12 cellular contexts compared by ENCODE assay signal in the genomic region with DNA sequence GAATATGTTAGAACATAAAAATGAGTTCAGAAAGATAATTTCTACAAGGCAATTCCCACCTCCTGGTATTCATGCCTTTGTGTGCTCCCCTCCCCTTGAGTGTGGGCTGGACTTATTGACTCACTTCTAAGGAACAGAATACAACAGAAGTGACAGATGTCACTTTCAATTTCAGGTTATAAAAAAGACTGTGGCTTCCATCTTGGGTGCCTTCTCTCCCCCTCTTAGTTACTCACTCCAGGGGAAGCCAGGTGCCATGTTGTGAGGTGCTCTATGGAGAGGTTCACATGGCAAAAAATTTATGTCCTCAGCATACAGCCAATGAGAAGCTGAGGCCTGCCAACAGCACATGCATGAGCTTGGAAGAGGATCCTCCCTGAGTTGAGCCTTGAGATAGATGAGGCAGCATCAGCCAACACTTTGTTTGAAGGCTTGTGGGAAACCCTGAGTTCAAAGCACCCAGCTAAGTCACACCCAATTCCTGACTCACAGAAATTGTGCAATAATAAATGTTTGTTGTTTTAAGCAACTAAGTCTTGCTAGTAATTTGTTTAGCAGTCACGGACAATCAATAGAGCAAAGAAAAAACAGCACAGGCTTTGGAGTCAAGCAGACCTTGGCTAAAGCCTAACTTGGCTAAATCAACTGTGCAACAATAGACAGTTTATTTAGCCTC.
DNase-seq lines count a peak whose midpoint lies in the region; ATAC-seq and TF ChIP-seq lines count a peak whose summit lies in the region.
"Had no signal": no experiment of that assay in that cellular context is flagged by ENCODE, and none has a peak within 500 bp of the region (broad histone marks: within the 10 kb centered on the region; RNA-seq: fewer than 3 reads in every experiment).

No MANE protein-coding gene starts in this region.

- DNase-seq in HCEC 1CT (peak; percentile 82), heart left ventricle (no peak), HAP-1 (ENCODE audit: low spot score in 2 of 2) (no peak), GM10266 (ENCODE audit: extremely low spot score) (no peak), AML-193 (lab: John Stamatoyannopoulos, UW) (no peak)
- no peak for DNase-seq in activated CD4-positive, CD25-positive, alpha-beta regulatory T cell (lab: John Stamatoyannopoulos, UW)
- DNase-seq: activated CD4-positive, alpha-beta T cell treated with anti-CD3 and anti-CD28 coated beads, Interleukin-2, amount 10 ng/mL, durations not matched to agents 24 days and 14 days; amygdala; midbrain had no signal

- no peaks in the 10 kb centered on the region for H3K36me3 ChIP-seq in ACC112 (ENCODE audit: insufficient read depth, low read length)
- H3K36me3 ChIP-seq in heart left ventricle = no peaks in the 10 kb centered on the region
- no peaks in the 10 kb centered on the region for H3K36me3 ChIP-seq in HAP-1 (replicated peaks)

- H3K9me3 ChIP-seq in heart left ventricle = peaks cover 0 to 6% (median 0%) of the 10 kb centered on the region in 12 donors
- no peaks in the 10 kb centered on the region for H3K9me3 ChIP-seq in HAP-1

- H3K27ac ChIP-seq in ACC112 (ENCODE audit: low read depth, low read length) (peak overlapping the region; percentile 78), heart left ventricle (peak overlapping the region in 5 of 12 donors; percentile 1 to 60 (median 25))

- peaks cover 25% of the 10 kb centered on the region for H3K4me1 ChIP-seq in ACC112 (ENCODE audit: control insufficient read depth, insufficient read depth, low read length, unreplicated experiment)
- peaks cover 0 to 28% (median 15%) of the 10 kb centered on the region in 12 donors for H3K4me1 ChIP-seq in heart left ventricle
- no peaks in the 10 kb centered on the region for H3K4me1 ChIP-seq in HAP-1

- no peak overlapping the region for H3K27ac Mint-ChIP-seq in activated T-helper 17 cell treated with anti-CD3 and anti-CD28 coated beads, Interleukin-2, amount 50 U/mL, for 72 hours
- H3K27ac Mint-ChIP-seq: activated CD4-positive, alpha-beta T cell treated with anti-CD3 and anti-CD28 coated beads, Interleukin-2, amount 10 ng/mL, durations not matched to agents 24 days and 14 days had no signal

- ATAC-seq in activated T-helper 17 cell treated with anti-CD3 and anti-CD28 coated beads, Interleukin-2, amount 50 U/mL, for 72 hours (replicated peaks) = peak; percentile 66
- ATAC-seq in heart left ventricle = peak in 3 of 4 donors; percentile 20 to 58 (median 52)

- H3K79me2 ChIP-seq in ACC112 (ENCODE audit: control insufficient read depth, insufficient read depth, low read length, unreplicated experiment) = no peaks in the 10 kb centered on the region

- H3K4me3 Mint-ChIP-seq in activated T-helper 17 cell treated with anti-CD3 and anti-CD28 coated beads, Interleukin-2, amount 50 U/mL, for 72 hours = no peak overlapping the region
- H3K4me3 Mint-ChIP-seq: activated CD4-positive, alpha-beta T cell treated with anti-CD3 and anti-CD28 coated beads, Interleukin-2, amount 10 ng/mL, durations not matched to agents 24 days and 14 days had no signal

- 48 to 65% (median 50%) methylated on average over 1 of the region's 1 CpG for WGBS in heart left ventricle, 4 donors

- intact Hi-C loops in heart left ventricle (cut with DNase I) = no loop called here

- in situ Hi-C loops in HAP-1 (cut with MboI; ENCODE audit: low sequenced_read_pairs) = no loop called here

- peaks cover 29% of the 10 kb centered on the region for H3K27me3 Mint-ChIP-seq in activated T-helper 17 cell treated with anti-CD3 and anti-CD28 coated beads, Interleukin-2, amount 50 U/mL, for 72 hours
- H3K27me3 Mint-ChIP-seq: activated CD4-positive, alpha-beta T cell treated with anti-CD3 and anti-CD28 coated beads, Interleukin-2, amount 10 ng/mL, durations not matched to agents 24 days and 14 days had no signal

- no peaks in the 10 kb centered on the region for H3K27me3 ChIP-seq in ACC112 (ENCODE audit: insufficient read depth, low read length)
- no peaks in the 10 kb centered on the region for H3K27me3 ChIP-seq in heart left ventricle
- no peaks in the 10 kb centered on the region for H3K27me3 ChIP-seq in HAP-1 (ENCODE audit: low read depth)

- no peak for TF ChIP-seq POLR2A in heart left ventricle (IDR thresholded peaks at IDR 0.05)

- no peaks in the 10 kb centered on the region for H3K4me1 Mint-ChIP-seq in activated T-helper 17 cell treated with anti-CD3 and anti-CD28 coated beads, Interleukin-2, amount 50 U/mL, for 72 hours
- H3K4me1 Mint-ChIP-seq: activated CD4-positive, alpha-beta T cell treated with anti-CD3 and anti-CD28 coated beads, Interleukin-2, amount 10 ng/mL, durations not matched to agents 24 days and 14 days had no signal

- H3K9me3 Mint-ChIP-seq in activated T-helper 17 cell treated with anti-CD3 and anti-CD28 coated beads, Interleukin-2, amount 50 U/mL, for 72 hours = peaks cover 4% of the 10 kb centered on the region

- TF ChIP-seq CTCF in heart left ventricle (IDR thresholded peaks at IDR 0.05) (no peak), GM10266 (IDR thresholded peaks at IDR 0.05; ENCODE audit: control insufficient read depth, insufficient read depth, low read depth, missing control alignments) (no peak)

- no peaks in the 10 kb centered on the region for H3K36me3 Mint-ChIP-seq in activated T-helper 17 cell treated with anti-CD3 and anti-CD28 coated beads, Interleukin-2, amount 50 U/mL, for 72 hours (ENCODE audit: low read depth)

- peak overlapping the region; percentile 1 for H2AFZ ChIP-seq in ACC112 (ENCODE audit: low read length, unreplicated experiment)

- H3K4me3 ChIP-seq in ACC112 (ENCODE audit: low read depth, low read length) = peak overlapping the region; percentile 0; the same call in 1 of the 2 replicates
- H3K4me3 ChIP-seq in heart left ventricle = no peak overlapping the region
- H3K4me3 ChIP-seq in HAP-1 = no peak overlapping the region
- H3K4me3 ChIP-seq: skin epidermis had no signal
